ENCODE assay signal across 21 cellular contexts in the genomic region with DNA sequence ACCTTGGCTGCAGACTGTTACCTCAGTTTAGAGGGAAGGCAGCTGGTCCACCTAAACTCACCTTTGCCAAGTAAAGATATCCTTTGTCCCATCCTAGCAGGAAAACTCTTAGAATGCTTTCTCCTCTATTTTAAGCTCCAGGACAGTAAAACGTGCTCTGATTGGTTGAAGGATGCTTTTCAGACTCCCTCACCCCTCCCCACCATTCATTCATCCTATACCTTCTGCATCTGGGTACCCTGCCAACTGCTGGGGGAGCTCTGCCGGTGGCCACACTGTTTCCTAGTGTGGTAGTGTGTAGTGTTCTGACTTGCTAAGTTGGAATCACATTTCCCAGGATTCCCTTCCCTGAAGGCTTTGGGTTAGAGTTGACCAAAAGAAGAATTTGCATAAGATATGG. TPM values are rescaled to one million over a fixed set of nuclear protein-coding genes. Genes with fewer than 3 reads are reported as not detected.
"Had no signal": no experiment of that assay in that cellular context is flagged by ENCODE, and none has a peak within 500 bp of the region (broad histone marks: within the 10 kb centered on the region; RNA-seq: fewer than 3 reads in every experiment).

No MANE protein-coding gene starts in this region.

- H3K4me1 Mint-ChIP-seq: activated naive CD4-positive, alpha-beta T cell treated with anti-CD3 and anti-CD28 coated beads, Interleukin-2, amount 50 U/mL, for 24 hours had no signal

- H3K27ac ChIP-seq: SJSA1 had no signal

- H3K4me3 Mint-ChIP-seq: activated CD8-positive, alpha-beta T cell treated with anti-CD3 and anti-CD28 coated beads, Interleukin-2, amount 10 ng/mL, durations not matched to agents 7 days and 5 days; activated naive CD4-positive, alpha-beta T cell treated with anti-CD3 and anti-CD28 coated beads, Interleukin-2, amount 50 U/mL, for 24 hours; T-helper 1 cell treated with Interleukin-12 subunit alpha and Interleukin-12 subunit beta and Interleukin-4 antibody, amounts not matched to agents 30 μg/mL and 1 μg/mL, for 36 hours had no signal

- H3K36me3 ChIP-seq: SJSA1 had no signal

- H3K9me3 ChIP-seq: SJSA1 had no signal

- ATAC-seq: activated CD8-positive, alpha-beta T cell treated with anti-CD3 and anti-CD28 coated beads, Interleukin-2, amount 10 ng/mL, durations not matched to agents 7 days and 5 days; PC-3 had no signal

- H3K27me3 ChIP-seq: SJSA1 had no signal

- H3K36me3 Mint-ChIP-seq: activated naive CD4-positive, alpha-beta T cell treated with anti-CD3 and anti-CD28 coated beads, Interleukin-2, amount 50 U/mL, for 24 hours had no signal

- H3K9me3 Mint-ChIP-seq: activated naive CD4-positive, alpha-beta T cell treated with anti-CD3 and anti-CD28 coated beads, Interleukin-2, amount 50 U/mL, for 24 hours; T-helper 1 cell treated with Interleukin-12 subunit alpha and Interleukin-12 subunit beta and Interleukin-4 antibody, amounts not matched to agents 30 μg/mL and 1 μg/mL, for 36 hours had no signal

- H3K4me1 ChIP-seq: SJSA1 had no signal

- H3K4me3 ChIP-seq: K562, SJSA1 had no signal

- DNase-seq: activated CD4-positive, alpha-beta T cell treated with anti-CD3 and anti-CD28 coated beads for 48 hours; activated CD4-positive, alpha-beta T cell treated with anti-CD3 and anti-CD28 coated beads, Interleukin-2, amount 50 U/mL, for 4 hours; activated CD4-positive, CD25-positive, alpha-beta regulatory T cell treated with anti-CD3 and anti-CD28 coated beads, Interleukin-2, amount 50 U/mL, for 72 hours; activated CD8-positive, alpha-beta memory T cell treated with anti-CD3 and anti-CD28 coated beads, Interleukin-2, amount 50 U/mL, for 48 hours; activated CD8-positive, alpha-beta T cell treated with anti-CD3 and anti-CD28 coated beads, Interleukin-2, amount 10 ng/mL, durations not matched to agents 7 days and 5 days; activated T-cell treated with anti-CD3 and anti-CD28 coated beads, Interleukin-2, amount 50 U/mL, for 1 hour; aorta; Karpas-422; MM.1S; NCI-H1105 treated with DMSO at 0.1 percent for 48 hours; NCI-H1436 treated with DMSO at 0.1 percent for 48 hours; NCI-H187 treated with DMSO at 0.1 percent for 48 hours; NCI-H2081 treated with DMSO at 0.1 percent for 48 hours; NCI-H446; NCI-H524; PC-3; SHP77 had no signal

- H3K27ac Mint-ChIP-seq: activated CD8-positive, alpha-beta T cell treated with anti-CD3 and anti-CD28 coated beads, Interleukin-2, amount 10 ng/mL, durations not matched to agents 7 days and 5 days; activated naive CD4-positive, alpha-beta T cell treated with anti-CD3 and anti-CD28 coated beads, Interleukin-2, amount 50 U/mL, for 24 hours; T-helper 1 cell treated with Interleukin-12 subunit alpha and Interleukin-12 subunit beta and Interleukin-4 antibody, amounts not matched to agents 30 μg/mL and 1 μg/mL, for 36 hours had no signal

- H3K27me3 Mint-ChIP-seq: activated naive CD4-positive, alpha-beta T cell treated with anti-CD3 and anti-CD28 coated beads, Interleukin-2, amount 50 U/mL, for 24 hours had no signal

RNA-seq across cellular contexts. Expression of a gene that starts 26.3 kb away (rescaled TPM):
- total RNA-seq: activated CD8-positive, alpha-beta T cell treated with anti-CD3 and anti-CD28 coated beads, Interleukin-2, amount 10 ng/mL, durations not matched to agents 7 days and 5 days; PC-3; SJSA1 had no signal
